Comparison of ENCODE assay signal across 11 cellular contexts in the genomic region with DNA sequence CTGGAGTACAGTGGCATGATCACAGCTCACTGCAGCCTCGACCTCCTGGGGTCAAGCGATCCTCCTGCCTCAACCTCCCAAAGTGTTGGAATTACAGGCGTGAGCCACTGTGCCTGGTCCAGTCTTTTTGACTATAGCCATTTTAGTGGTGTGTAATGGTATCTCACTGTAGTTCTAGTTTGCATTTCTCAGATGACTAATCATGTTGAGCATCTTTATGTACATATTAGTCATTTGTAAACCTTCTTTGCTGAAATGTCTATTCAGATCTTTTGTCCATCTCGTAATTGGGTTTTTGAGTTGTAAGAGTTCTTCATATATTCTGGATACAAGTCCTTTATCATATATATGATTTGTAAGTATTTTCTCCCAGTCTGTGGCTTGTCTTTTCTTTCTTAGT. TPM values are rescaled to one million over a fixed set of nuclear protein-coding genes. Genes with fewer than 3 reads are reported as not detected.
DNase-seq lines count a peak whose midpoint lies in the region; ATAC-seq, FAIRE-seq and TF ChIP-seq lines count a peak whose summit lies in the region.
"Had no signal": no experiment of that assay in that cellular context is flagged by ENCODE, and none has a peak within 500 bp of the region (broad histone marks: within the 10 kb centered on the region; RNA-seq: fewer than 3 reads in every experiment).

No MANE protein-coding gene starts in this region.

- H3K4me3 ChIP-seq in adipocyte (ENCODE audit: low read length): no peak overlapping the region
- H3K4me3 ChIP-seq in coronary artery: no peak overlapping the region
- H3K4me3 ChIP-seq in upper lobe of left lung: no peak overlapping the region
- H3K4me3 ChIP-seq in small intestine (ENCODE audit: low read depth in 1 of 2, low read length in 2 of 2): no peak overlapping the region
- H3K4me3 ChIP-seq: PC-9 had no signal

- ATAC-seq in GM18868 (IDR thresholded peaks at IDR 0.05; ENCODE audit: unreplicated experiment): peak; percentile 94
- peak; percentile 68 for ATAC-seq in HG03095 (IDR thresholded peaks at IDR 0.05; ENCODE audit: unreplicated experiment)
- ATAC-seq in upper lobe of left lung (ENCODE audit: low FRiP score in 2 of 2): no peak

- TF ChIP-seq POLR2A in upper lobe of left lung (IDR thresholded peaks at IDR 0.05): no peak

- H3K27me3 ChIP-seq in adipocyte (replicated peaks; ENCODE audit: control insufficient read depth, insufficient read depth, low read length): no peaks in the 10 kb centered on the region
- no peaks in the 10 kb centered on the region for H3K27me3 ChIP-seq in upper lobe of left lung
- no peaks in the 10 kb centered on the region for H3K27me3 ChIP-seq in small intestine (ENCODE audit: control insufficient read depth in 2 of 2, insufficient read depth in 2 of 2, low read length in 2 of 2)

- H3K27ac ChIP-seq in coronary artery (no peak overlapping the region), upper lobe of left lung (no peak overlapping the region), small intestine (ENCODE audit: low read depth in 1 of 2, low read length in 1 of 2) (no peak overlapping the region)
- H3K27ac ChIP-seq: PC-9 had no signal

- H3K4me1 ChIP-seq in adipocyte (ENCODE audit: control insufficient read depth, insufficient read depth, low read length) (no peaks in the 10 kb centered on the region), upper lobe of left lung (no peaks in the 10 kb centered on the region), small intestine (ENCODE audit: control insufficient read depth in 2 of 2, insufficient read depth in 1 of 2, low read depth in 1 of 2, low read length in 1 of 2) (no peaks in the 10 kb centered on the region)

- TF ChIP-seq CTCF in coronary artery (IDR thresholded peaks at IDR 0.05): no peak
- no peak for TF ChIP-seq CTCF in upper lobe of left lung (IDR thresholded peaks at IDR 0.05)

- H3K36me3 ChIP-seq in adipocyte (ENCODE audit: control insufficient read depth, insufficient read depth, low read length, severe bottlenecking) (peaks cover 36% of the 10 kb centered on the region), upper lobe of left lung (peaks cover 0 to 52% (median 7%) of the 10 kb centered on the region in 4 donors), small intestine (ENCODE audit: control insufficient read depth in 2 of 2, insufficient read depth in 2 of 2, low read length in 2 of 2) (peaks cover 3 to 6% of the 10 kb centered on the region in 2 donors)

- H3K9me3 ChIP-seq in adipocyte (ENCODE audit: control insufficient read depth, low read length): no peaks in the 10 kb centered on the region
- no peaks in the 10 kb centered on the region for H3K9me3 ChIP-seq in upper lobe of left lung
- no peaks in the 10 kb centered on the region for H3K9me3 ChIP-seq in small intestine (ENCODE audit: control insufficient read depth, low read depth)

- WGBS in upper lobe of left lung, 2 donors: 86 to 92% methylated on average over 4 of the region's 4 CpGs
- WGBS in small intestine, 3 donors: 90 to 93% (median 91%) methylated on average over 4 of the region's 4 CpGs

- H3K9ac ChIP-seq in adipocyte (ENCODE audit: low read length): no peak overlapping the region

- no peak for TF ChIP-seq EP300 in upper lobe of left lung (IDR thresholded peaks at IDR 0.05)

- peak; percentile 50 for DNase-seq in adipocyte (ENCODE audit: low read depth)
- DNase-seq in coronary artery (ENCODE audit: low spot score): no peak
- DNase-seq in upper lobe of left lung: no peak
- no peak for DNase-seq in small intestine
- no peak for DNase-seq in NCI-H510A treated with DMSO at 0.1 percent for 48 hours (lab: John Stamatoyannopoulos, UW)
- DNase-seq: activated CD4-positive, alpha-beta T cell treated with anti-CD3 and anti-CD28 coated beads for 1 hour; activated naive CD8-positive, alpha-beta T cell treated with anti-CD3 and anti-CD28 coated beads, Interleukin-2, amount 10 ng/mL, durations not matched to agents 7 days and 5 days had no signal

- FAIRE-seq in A204.1 (lab: Jason Lieb, UNC): peak; percentile 16
- no peak for FAIRE-seq in small intestine (lab: Jason Lieb, UNC)

RNA-seq across cellular contexts. Expression of a gene that starts 16.3 kb away (rescaled TPM):
- total RNA-seq in upper lobe of left lung: 10 to 100 TPM in 5 of 6 donors, 1 to 10 TPM in 1; 5.2 to 44.6 (median 31.2) TPM
- polyA plus RNA-seq in small intestine: 10 to 100 TPM; 24.0 to 39.5 (median 33.3) TPM

Comparison
In these comparisons a context has a peak if more than half of its experiments do, and no peak if none do; other contexts are left out.
1. ATAC-seq: peak in GM18868 (single experiment) and HG03095 (single experiment); none in upper lobe of left lung (0 of 2).